1 cellular context compared by ENCODE assay signal in the genomic region with DNA sequence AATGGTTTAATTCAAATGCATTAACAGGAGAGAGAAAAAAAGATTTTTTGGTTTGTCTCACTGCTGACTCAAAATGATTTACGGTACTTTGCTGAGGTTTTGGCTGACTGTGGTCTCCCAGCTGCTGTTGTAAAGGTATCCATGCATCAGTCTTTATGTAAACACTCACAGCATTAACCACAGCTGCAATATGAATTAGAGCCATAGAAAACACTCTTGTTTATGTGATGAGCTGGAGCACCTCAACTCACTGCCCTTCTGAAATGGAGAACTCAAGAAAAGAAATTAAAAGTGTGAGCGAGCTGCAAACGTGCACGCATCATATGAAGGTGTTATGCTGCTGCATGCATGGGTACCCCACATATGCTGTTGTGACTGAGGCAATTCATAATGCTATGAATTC.
A peak's percentile ranks its signal among the peaks of the same experiment; 100 is the strongest.
TF ChIP-seq lines count a peak whose summit lies in the region.

No MANE protein-coding gene starts in this region.

TF ChIP-seq in GM12878, 131 proteins besides CTCF, POLR2A, EP300 and RAD21 (continued from another document and continues in another):
- TF ChIP-seq, protein P1, sequence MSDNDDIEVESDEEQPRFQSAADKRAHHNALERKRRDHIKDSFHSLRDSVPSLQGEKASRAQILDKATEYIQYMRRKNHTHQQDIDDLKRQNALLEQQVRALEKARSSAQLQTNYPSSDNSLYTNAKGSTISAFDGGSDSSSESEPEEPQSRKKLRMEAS (IDR thresholded peaks at IDR 0.05; ENCODE audit: low read depth, low read length) = peak; percentile 12; the same call in 1 of the 2 replicates
- TF ChIP-seq KDM1A (IDR thresholded peaks at IDR 0.05; ENCODE audit: borderline replicate concordance) = no peak
- peak; percentile 59; the same call in 1 of the 2 replicates for TF ChIP-seq TARDBP (IDR thresholded peaks at IDR 0.05; ENCODE audit: borderline replicate concordance)
- peak; percentile 74; the same call in 1 of the 2 replicates for TF ChIP-seq STAT3 (IDR thresholded peaks at IDR 0.05; ENCODE audit: low read depth, low read length)
- no peak for TF ChIP-seq LARP7 (IDR thresholded peaks at IDR 0.05)
- TF ChIP-seq, protein P2, sequence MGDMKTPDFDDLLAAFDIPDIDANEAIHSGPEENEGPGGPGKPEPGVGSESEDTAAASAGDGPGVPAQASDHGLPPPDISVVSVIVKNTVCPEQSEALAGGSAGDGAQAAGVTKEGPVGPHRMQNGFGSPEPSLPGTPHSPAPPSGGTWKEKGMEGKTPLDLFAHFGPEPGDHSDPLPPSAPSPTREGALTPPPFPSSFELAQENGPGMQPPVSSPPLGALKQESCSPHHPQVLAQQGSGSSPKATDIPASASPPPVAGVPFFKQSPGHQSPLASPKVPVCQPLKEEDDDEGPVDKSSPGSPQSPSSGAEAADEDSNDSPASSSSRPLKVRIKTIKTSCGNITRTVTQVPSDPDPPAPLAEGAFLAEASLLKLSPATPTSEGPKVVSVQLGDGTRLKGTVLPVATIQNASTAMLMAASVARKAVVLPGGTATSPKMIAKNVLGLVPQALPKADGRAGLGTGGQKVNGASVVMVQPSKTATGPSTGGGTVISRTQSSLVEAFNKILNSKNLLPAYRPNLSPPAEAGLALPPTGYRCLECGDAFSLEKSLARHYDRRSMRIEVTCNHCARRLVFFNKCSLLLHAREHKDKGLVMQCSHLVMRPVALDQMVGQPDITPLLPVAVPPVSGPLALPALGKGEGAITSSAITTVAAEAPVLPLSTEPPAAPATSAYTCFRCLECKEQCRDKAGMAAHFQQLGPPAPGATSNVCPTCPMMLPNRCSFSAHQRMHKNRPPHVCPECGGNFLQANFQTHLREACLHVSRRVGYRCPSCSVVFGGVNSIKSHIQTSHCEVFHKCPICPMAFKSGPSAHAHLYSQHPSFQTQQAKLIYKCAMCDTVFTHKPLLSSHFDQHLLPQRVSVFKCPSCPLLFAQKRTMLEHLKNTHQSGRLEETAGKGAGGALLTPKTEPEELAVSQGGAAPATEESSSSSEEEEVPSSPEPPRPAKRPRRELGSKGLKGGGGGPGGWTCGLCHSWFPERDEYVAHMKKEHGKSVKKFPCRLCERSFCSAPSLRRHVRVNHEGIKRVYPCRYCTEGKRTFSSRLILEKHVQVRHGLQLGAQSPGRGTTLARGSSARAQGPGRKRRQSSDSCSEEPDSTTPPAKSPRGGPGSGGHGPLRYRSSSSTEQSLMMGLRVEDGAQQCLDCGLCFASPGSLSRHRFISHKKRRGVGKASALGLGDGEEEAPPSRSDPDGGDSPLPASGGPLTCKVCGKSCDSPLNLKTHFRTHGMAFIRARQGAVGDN (IDR thresholded peaks at IDR 0.05) = peak; percentile 46; the same call in 1 of the 2 replicates
- no peak for TF ChIP-seq MYC (IDR thresholded peaks at IDR 0.05; ENCODE audit: insufficient read depth, insufficient read length, insufficient replicate concordance, low read length, severe bottlenecking)
- TF ChIP-seq, protein P3, sequence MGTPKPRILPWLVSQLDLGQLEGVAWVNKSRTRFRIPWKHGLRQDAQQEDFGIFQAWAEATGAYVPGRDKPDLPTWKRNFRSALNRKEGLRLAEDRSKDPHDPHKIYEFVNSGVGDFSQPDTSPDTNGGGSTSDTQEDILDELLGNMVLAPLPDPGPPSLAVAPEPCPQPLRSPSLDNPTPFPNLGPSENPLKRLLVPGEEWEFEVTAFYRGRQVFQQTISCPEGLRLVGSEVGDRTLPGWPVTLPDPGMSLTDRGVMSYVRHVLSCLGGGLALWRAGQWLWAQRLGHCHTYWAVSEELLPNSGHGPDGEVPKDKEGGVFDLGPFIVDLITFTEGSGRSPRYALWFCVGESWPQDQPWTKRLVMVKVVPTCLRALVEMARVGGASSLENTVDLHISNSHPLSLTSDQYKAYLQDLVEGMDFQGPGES (IDR thresholded peaks at IDR 0.05) = no peak
- peak; percentile 29 for TF ChIP-seq MEF2B (IDR thresholded peaks at IDR 0.05; ENCODE audit: partially characterized antibody, poor library complexity, severe bottlenecking)
- TF ChIP-seq CBFB (IDR thresholded peaks at IDR 0.05; ENCODE audit: low read depth) = peak; percentile 98
- no peak; the same call in 1 of the 2 replicates for TF ChIP-seq ZNF384 (IDR thresholded peaks at IDR 0.05; ENCODE audit: borderline replicate concordance, low read depth, low read length)
- no peak for TF ChIP-seq SREBF1 (IDR thresholded peaks at IDR 0.05; ENCODE audit: low read length)
- TF ChIP-seq, protein P4, sequence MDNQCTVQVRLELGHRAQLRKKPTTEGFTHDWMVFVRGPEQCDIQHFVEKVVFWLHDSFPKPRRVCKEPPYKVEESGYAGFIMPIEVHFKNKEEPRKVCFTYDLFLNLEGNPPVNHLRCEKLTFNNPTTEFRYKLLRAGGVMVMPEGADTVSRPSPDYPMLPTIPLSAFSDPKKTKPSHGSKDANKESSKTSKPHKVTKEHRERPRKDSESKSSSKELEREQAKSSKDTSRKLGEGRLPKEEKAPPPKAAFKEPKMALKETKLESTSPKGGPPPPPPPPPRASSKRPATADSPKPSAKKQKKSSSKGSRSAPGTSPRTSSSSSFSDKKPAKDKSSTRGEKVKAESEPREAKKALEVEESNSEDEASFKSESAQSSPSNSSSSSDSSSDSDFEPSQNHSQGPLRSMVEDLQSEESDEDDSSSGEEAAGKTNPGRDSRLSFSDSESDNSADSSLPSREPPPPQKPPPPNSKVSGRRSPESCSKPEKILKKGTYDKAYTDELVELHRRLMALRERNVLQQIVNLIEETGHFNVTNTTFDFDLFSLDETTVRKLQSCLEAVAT (IDR thresholded peaks at IDR 0.05) = peak; percentile 74; the same call in 1 of the 2 replicates
- peak; percentile 67; the same call in 1 of the 2 replicates for TF ChIP-seq SIN3A (IDR thresholded peaks at IDR 0.05; ENCODE audit: low read depth, low read length)
- peak; percentile 81 for TF ChIP-seq PAX5 (IDR thresholded peaks at IDR 0.05; ENCODE audit: borderline replicate concordance, low read depth, low read length)
- TF ChIP-seq, protein P5, sequence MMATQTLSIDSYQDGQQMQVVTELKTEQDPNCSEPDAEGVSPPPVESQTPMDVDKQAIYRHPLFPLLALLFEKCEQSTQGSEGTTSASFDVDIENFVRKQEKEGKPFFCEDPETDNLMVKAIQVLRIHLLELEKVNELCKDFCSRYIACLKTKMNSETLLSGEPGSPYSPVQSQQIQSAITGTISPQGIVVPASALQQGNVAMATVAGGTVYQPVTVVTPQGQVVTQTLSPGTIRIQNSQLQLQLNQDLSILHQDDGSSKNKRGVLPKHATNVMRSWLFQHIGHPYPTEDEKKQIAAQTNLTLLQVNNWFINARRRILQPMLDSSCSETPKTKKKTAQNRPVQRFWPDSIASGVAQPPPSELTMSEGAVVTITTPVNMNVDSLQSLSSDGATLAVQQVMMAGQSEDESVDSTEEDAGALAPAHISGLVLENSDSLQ (IDR thresholded peaks at IDR 0.05) = peak; percentile 61; the same call in 1 of the 2 replicates
- TF ChIP-seq TCF12 (IDR thresholded peaks at IDR 0.05; ENCODE audit: low read depth, low read length) = peak; percentile 98
- TF ChIP-seq NBN (IDR thresholded peaks at IDR 0.05) = peak; percentile 34; the same call in 1 of the 2 replicates
- TF ChIP-seq ATF7 (IDR thresholded peaks at IDR 0.05; ENCODE audit: low read depth) = peak; percentile 70
- TF ChIP-seq ZNF207 (IDR thresholded peaks at IDR 0.05; ENCODE audit: borderline replicate concordance) = no peak
- TF ChIP-seq BHLHE40 (IDR thresholded peaks at IDR 0.05; ENCODE audit: borderline replicate concordance in 1 of 2, low read depth in 2 of 2, low read length in 1 of 2) = peak; percentile 85 to 91
- TF ChIP-seq ZNF217 (IDR thresholded peaks at IDR 0.05) = 0 out of 2 replicates have a peak, but pooled peaks have one; percentile 51
- TF ChIP-seq KLF5 (IDR thresholded peaks at IDR 0.05; ENCODE audit: partially characterized antibody) = no peak
- TF ChIP-seq NFIC (IDR thresholded peaks at IDR 0.05; ENCODE audit: low read depth, low read length) = peak; percentile 90
- peak; percentile 87 for TF ChIP-seq IRF4 (IDR thresholded peaks at IDR 0.05; ENCODE audit: low read depth, low read length)
- peak; percentile 71 for TF ChIP-seq MEF2A (IDR thresholded peaks at IDR 0.05; ENCODE audit: insufficient read depth, low read depth, low read length)
- TF ChIP-seq JUNB (IDR thresholded peaks at IDR 0.05) = peak; percentile 91
- peak; percentile 55; the same call in 1 of the 2 replicates for TF ChIP-seq MXI1 (IDR thresholded peaks at IDR 0.05; ENCODE audit: low read depth, low read length)
- TF ChIP-seq SMARCA5 (IDR thresholded peaks at IDR 0.05) = no peak
- TF ChIP-seq, protein P6, sequence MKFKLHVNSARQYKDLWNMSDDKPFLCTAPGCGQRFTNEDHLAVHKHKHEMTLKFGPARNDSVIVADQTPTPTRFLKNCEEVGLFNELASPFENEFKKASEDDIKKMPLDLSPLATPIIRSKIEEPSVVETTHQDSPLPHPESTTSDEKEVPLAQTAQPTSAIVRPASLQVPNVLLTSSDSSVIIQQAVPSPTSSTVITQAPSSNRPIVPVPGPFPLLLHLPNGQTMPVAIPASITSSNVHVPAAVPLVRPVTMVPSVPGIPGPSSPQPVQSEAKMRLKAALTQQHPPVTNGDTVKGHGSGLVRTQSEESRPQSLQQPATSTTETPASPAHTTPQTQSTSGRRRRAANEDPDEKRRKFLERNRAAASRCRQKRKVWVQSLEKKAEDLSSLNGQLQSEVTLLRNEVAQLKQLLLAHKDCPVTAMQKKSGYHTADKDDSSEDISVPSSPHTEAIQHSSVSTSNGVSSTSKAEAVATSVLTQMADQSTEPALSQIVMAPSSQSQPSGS (IDR thresholded peaks at IDR 0.05; ENCODE audit: low read length) = peak; percentile 95
- peak in 1 of 2 experiments; percentile 82; a peak in 2 of 4 replicates for TF ChIP-seq CEBPB (IDR thresholded peaks at IDR 0.05; ENCODE audit: borderline replicate concordance in 1 of 2, low read depth in 2 of 2, low read length in 2 of 2)
- peak; percentile 64; the same call in 1 of the 2 replicates for TF ChIP-seq PML (IDR thresholded peaks at IDR 0.05; ENCODE audit: low read length)
- TF ChIP-seq FOXK2 (IDR thresholded peaks at IDR 0.05) = no peak; the same call in 1 of the 2 replicates
- peak; percentile 55; the same call in 1 of the 2 replicates for TF ChIP-seq BACH1 (IDR thresholded peaks at IDR 0.05; ENCODE audit: borderline replicate concordance)
- TF ChIP-seq MTA3 (IDR thresholded peaks at IDR 0.05; ENCODE audit: borderline replicate concordance, low read length) = peak; percentile 84
- 0 out of 4 replicates have a peak, but pooled peaks of 1 of the 2 experiments have one; percentile 20 for TF ChIP-seq SRF (IDR thresholded peaks at IDR 0.05; ENCODE audit: low read depth in 2 of 2, low read length in 2 of 2)
- TF ChIP-seq SIX5 (IDR thresholded peaks at IDR 0.05; ENCODE audit: low read depth, low read length, severe bottlenecking) = no peak
- TF ChIP-seq BMI1 (IDR thresholded peaks at IDR 0.05; ENCODE audit: borderline replicate concordance) = peak; percentile 52; the same call in 1 of the 2 replicates
- peak; percentile 80 for TF ChIP-seq JUND (IDR thresholded peaks at IDR 0.05; ENCODE audit: low read depth, low read length)
- TF ChIP-seq WRNIP1 (IDR thresholded peaks at IDR 0.05; ENCODE audit: borderline replicate concordance, low read depth, low read length) = 0 out of 2 replicates have a peak, but pooled peaks have one; percentile 37
- TF ChIP-seq CREB1 (IDR thresholded peaks at IDR 0.05; ENCODE audit: low read depth) = peak; percentile 68; the same call in 1 of the 2 replicates
- TF ChIP-seq NR2C1 (IDR thresholded peaks at IDR 0.05) = no peak
- TF ChIP-seq, protein P7, sequence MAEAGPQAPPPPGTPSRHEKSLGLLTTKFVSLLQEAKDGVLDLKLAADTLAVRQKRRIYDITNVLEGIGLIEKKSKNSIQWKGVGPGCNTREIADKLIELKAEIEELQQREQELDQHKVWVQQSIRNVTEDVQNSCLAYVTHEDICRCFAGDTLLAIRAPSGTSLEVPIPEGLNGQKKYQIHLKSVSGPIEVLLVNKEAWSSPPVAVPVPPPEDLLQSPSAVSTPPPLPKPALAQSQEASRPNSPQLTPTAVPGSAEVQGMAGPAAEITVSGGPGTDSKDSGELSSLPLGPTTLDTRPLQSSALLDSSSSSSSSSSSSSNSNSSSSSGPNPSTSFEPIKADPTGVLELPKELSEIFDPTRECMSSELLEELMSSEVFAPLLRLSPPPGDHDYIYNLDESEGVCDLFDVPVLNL (IDR thresholded peaks at IDR 0.05; ENCODE audit: low read depth, low read length) = no peak
- peak; percentile 46 for TF ChIP-seq IKZF1 (conservative IDR thresholded peaks at IDR 0.05)
- no peak for TF ChIP-seq ZNF622 (IDR thresholded peaks at IDR 0.05)
- no peak for TF ChIP-seq STAT1 (conservative IDR thresholded peaks at IDR 0.05)
- peak; percentile 93 for TF ChIP-seq FOXM1 (IDR thresholded peaks at IDR 0.05; ENCODE audit: low read depth, low read length)
- TF ChIP-seq NR2F1 (conservative IDR thresholded peaks at IDR 0.05) = peak; percentile 41; the same call in 1 of the 2 replicates
- TF ChIP-seq, protein P8, sequence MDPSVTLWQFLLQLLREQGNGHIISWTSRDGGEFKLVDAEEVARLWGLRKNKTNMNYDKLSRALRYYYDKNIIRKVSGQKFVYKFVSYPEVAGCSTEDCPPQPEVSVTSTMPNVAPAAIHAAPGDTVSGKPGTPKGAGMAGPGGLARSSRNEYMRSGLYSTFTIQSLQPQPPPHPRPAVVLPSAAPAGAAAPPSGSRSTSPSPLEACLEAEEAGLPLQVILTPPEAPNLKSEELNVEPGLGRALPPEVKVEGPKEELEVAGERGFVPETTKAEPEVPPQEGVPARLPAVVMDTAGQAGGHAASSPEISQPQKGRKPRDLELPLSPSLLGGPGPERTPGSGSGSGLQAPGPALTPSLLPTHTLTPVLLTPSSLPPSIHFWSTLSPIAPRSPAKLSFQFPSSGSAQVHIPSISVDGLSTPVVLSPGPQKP (IDR thresholded peaks at IDR 0.05; ENCODE audit: low read depth, low read length) = no peak
- TF ChIP-seq, protein P9, sequence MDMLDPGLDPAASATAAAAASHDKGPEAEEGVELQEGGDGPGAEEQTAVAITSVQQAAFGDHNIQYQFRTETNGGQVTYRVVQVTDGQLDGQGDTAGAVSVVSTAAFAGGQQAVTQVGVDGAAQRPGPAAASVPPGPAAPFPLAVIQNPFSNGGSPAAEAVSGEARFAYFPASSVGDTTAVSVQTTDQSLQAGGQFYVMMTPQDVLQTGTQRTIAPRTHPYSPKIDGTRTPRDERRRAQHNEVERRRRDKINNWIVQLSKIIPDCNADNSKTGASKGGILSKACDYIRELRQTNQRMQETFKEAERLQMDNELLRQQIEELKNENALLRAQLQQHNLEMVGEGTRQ (IDR thresholded peaks at IDR 0.05; ENCODE audit: borderline replicate concordance, low read depth, low read length) = no peak; the same call in 1 of the 2 replicates
- peak; percentile 83 to 95 for TF ChIP-seq IKZF2 (IDR thresholded peaks at IDR 0.05)
- TF ChIP-seq POLR2AphosphoS2 (IDR thresholded peaks at IDR 0.05; ENCODE audit: low read depth, low read length) = no peak
- TF ChIP-seq, protein P10, sequence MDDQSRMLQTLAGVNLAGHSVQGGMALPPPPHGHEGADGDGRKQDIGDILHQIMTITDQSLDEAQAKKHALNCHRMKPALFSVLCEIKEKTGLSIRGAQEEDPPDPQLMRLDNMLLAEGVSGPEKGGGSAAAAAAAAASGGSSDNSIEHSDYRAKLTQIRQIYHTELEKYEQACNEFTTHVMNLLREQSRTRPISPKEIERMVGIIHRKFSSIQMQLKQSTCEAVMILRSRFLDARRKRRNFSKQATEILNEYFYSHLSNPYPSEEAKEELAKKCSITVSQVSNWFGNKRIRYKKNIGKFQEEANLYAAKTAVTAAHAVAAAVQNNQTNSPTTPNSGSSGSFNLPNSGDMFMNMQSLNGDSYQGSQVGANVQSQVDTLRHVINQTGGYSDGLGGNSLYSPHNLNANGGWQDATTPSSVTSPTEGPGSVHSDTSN (IDR thresholded peaks at IDR 0.05; ENCODE audit: insufficient replicate concordance, low read depth, low read length) = peak; percentile 66
- TF ChIP-seq GABPA (IDR thresholded peaks at IDR 0.05; ENCODE audit: low read depth) = 0 out of 2 replicates have a peak, but pooled peaks have one; percentile 26
- no peak for TF ChIP-seq SUZ12 (IDR thresholded peaks at IDR 0.05; ENCODE audit: unreplicated experiment)
